14 cellular contexts compared by ENCODE assay signal in the genomic region with DNA sequence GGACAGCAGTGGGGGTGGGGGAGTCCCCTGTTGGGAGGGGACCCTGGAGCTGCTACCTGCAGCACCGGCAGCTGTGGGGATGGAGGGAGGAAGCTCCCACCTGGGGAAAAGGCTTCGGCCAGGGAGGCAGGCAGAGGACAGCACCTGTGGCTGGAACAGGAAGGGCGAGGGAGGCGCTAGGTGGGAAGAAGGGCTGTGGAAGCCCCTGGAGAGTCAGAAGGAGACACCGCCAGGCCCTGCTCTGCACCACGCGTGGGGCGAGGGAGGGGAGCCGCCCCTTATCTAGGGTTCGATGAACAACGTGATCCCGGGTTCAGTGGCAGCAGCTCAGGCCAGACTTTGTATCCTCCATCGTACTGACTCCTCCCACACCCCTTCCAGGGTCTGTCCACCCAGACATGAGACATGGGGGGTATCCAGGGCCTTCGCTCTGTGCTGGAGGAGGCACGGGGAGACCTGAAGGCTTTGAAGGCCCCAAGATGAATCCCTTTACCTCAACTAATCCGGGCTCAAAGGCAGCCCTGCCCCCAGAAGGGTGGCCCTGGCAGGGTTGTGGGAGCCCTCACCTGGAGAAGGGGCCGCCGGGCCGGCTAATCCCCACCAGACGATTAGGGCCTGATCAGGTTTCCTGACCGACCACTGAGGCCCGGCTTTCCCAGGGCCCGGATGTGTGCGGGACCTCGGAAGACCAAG.
"Had no signal": no experiment of that assay in that cellular context is flagged by ENCODE, and none has a peak within 500 bp of the region (broad histone marks: within the 10 kb centered on the region; RNA-seq: fewer than 3 reads in every experiment).

No MANE protein-coding gene starts in this region.

- H3K27ac Mint-ChIP-seq: activated CD4-positive, alpha-beta memory T cell treated with anti-CD3 and anti-CD28 coated beads for 36 hours; activated naive CD8-positive, alpha-beta T cell; memory B cell; nephron progenitor cell; T-helper 2 cell treated with Interferon-gamma antibody and Interleukin-4, amounts not matched to agents 5 μg/mL and 100 μg/mL, for 36 hours had no signal

- H3K4me1 ChIP-seq: tibial artery, vagina had no signal

- H3K36me3 ChIP-seq: brain microvascular endothelial cell, ovary, tibial artery, vagina had no signal

- H3K4me3 ChIP-seq: ovary, tibial artery, vagina had no signal

- H3K36me3 Mint-ChIP-seq: activated CD4-positive, alpha-beta memory T cell treated with anti-CD3 and anti-CD28 coated beads for 36 hours; activated naive CD8-positive, alpha-beta T cell; memory B cell had no signal

- H3K27me3 ChIP-seq: ovary, vagina had no signal

- H3K4me3 Mint-ChIP-seq: activated CD4-positive, alpha-beta memory T cell treated with anti-CD3 and anti-CD28 coated beads for 36 hours; activated naive CD8-positive, alpha-beta T cell; memory B cell; nephron progenitor cell; T-helper 2 cell treated with Interferon-gamma antibody and Interleukin-4, amounts not matched to agents 5 μg/mL and 100 μg/mL, for 36 hours had no signal

- H3K27me3 Mint-ChIP-seq: activated naive CD8-positive, alpha-beta T cell had no signal

- H3K9me3 ChIP-seq: ovary, tibial artery, vagina had no signal

- ATAC-seq: esophagus mucosa, left colon had no signal

- H3K27ac ChIP-seq: brain microvascular endothelial cell, ovary, tibial artery, vagina had no signal

- H3K9me3 Mint-ChIP-seq: activated CD4-positive, alpha-beta memory T cell treated with anti-CD3 and anti-CD28 coated beads for 36 hours; nephron progenitor cell; T-helper 2 cell treated with Interferon-gamma antibody and Interleukin-4, amounts not matched to agents 5 μg/mL and 100 μg/mL, for 36 hours had no signal

- DNase-seq: activated CD4-positive, alpha-beta memory T cell treated with anti-CD3 and anti-CD28 coated beads for 36 hours; activated CD8-positive, alpha-beta memory T cell treated with anti-CD3 and anti-CD28 coated beads, Interleukin-2, amount 50 U/mL, for 48 hours; brain microvascular endothelial cell; left colon; stimulated activated CD4-positive, alpha-beta T cell treated with anti-CD3 and anti-CD28 coated beads, Interleukin-4, amount 100 ng/mL, for 4 hours; SW 1271 had no signal
